Comparison of ENCODE assay signal across 8 cellular contexts in genomic region chr12:81778719-81779118, GRCh38. TPM values are rescaled to one million over a fixed set of nuclear protein-coding genes. Genes with fewer than 3 reads are reported as not detected.
"Had no signal": no experiment of that assay in that cellular context is flagged by ENCODE, and none has a peak within 500 bp of the region (broad histone marks: within the 10 kb centered on the region; RNA-seq: fewer than 3 reads in every experiment).

No MANE protein-coding gene starts in this region.

- H3K27me3 Mint-ChIP-seq: IgD-negative memory B cell had no signal

- FAIRE-seq: HepG2 had no signal

- H3K36me3 Mint-ChIP-seq: IgD-negative memory B cell had no signal

- H3K4me1 Mint-ChIP-seq: IgD-negative memory B cell had no signal

- ATAC-seq: HCT116, HepG2 had no signal

- H3K4me3 Mint-ChIP-seq: HFFc6, IgD-negative memory B cell had no signal

- DNase-seq: GM23248, GOT3, H7, HFFc6, KBM-7 had no signal

- H3K27ac Mint-ChIP-seq: HFFc6, IgD-negative memory B cell had no signal

RNA-seq across cellular contexts. Expression of gene PPFIA2, which starts 19.6 kb away (rescaled TPM):
- total RNA-seq: GM23248, HepG2, HFFc6 had no signal
- polyA plus RNA-seq: GM23248, IgD-negative memory B cell had no signal
